Comparison of ENCODE assay signal across 19 cellular contexts in the genomic region with DNA sequence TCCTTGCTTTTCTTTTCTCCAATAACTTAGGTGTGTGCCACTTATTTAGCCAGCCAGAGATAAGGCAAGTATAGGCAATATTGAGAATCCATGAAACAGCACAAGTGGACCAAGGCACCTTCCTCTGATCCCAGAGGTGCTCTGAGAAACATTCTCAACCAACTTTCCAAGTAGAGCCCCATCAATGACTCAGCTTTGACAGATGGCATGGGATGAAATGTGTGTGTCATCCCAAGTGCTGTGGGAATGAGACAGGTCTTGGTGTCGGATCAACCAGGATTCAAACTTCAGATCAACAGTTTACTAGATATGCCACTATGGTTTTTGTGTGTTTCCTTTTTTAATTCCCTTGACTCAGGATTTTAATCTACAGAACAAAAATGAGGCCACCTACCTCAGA.
"Had no signal": no experiment of that assay in that cellular context is flagged by ENCODE, and none has a peak within 500 bp of the region (broad histone marks: within the 10 kb centered on the region; RNA-seq: fewer than 3 reads in every experiment).

No MANE protein-coding gene starts in this region.

- ATAC-seq: activated CD4-positive, CD25-positive, alpha-beta regulatory T cell treated with anti-CD3 and anti-CD28 coated beads, Interleukin-2, amount 50 U/mL, for 24 hours; gastroesophageal sphincter; left colon; sciatic nerve; stimulated activated effector memory CD8-positive, alpha-beta T cell treated with anti-CD3 and anti-CD28 coated beads, Interleukin-12 subunit alpha, Interleukin-12 subunit beta, amount 100 ng/mL, for 72 hours had no signal

- DNase-seq: activated CD4-positive, alpha-beta T cell treated with anti-CD3 and anti-CD28 coated beads for 48 hours; activated CD4-positive, alpha-beta T cell treated with anti-CD3 and anti-CD28 coated beads, Interleukin-2, amount 50 U/mL, for 48 hours; activated CD8-positive, alpha-beta memory T cell treated with anti-CD3 and anti-CD28 coated beads for 24 hours; activated effector memory CD4-positive, alpha-beta T cell treated with Interleukin-2 at 50 U/mL for 16 hours; activated naive CD4-positive, alpha-beta T cell treated with Interleukin-2 at 50 U/mL for 16 hours; dorsolateral prefrontal cortex; effector memory CD4-positive, alpha-beta T cell; erythroblast; left colon; mammary epithelial cell; naive B cell; nephron progenitor cell; stimulated activated CD4-positive, alpha-beta T cell treated with anti-CD3 and anti-CD28 coated beads, Interleukin-4, amount 100 ng/mL, for 24 hours; trophoblast cell; WERI-Rb-1 had no signal
